2 cellular contexts compared by ENCODE assay signal in the genomic region with DNA sequence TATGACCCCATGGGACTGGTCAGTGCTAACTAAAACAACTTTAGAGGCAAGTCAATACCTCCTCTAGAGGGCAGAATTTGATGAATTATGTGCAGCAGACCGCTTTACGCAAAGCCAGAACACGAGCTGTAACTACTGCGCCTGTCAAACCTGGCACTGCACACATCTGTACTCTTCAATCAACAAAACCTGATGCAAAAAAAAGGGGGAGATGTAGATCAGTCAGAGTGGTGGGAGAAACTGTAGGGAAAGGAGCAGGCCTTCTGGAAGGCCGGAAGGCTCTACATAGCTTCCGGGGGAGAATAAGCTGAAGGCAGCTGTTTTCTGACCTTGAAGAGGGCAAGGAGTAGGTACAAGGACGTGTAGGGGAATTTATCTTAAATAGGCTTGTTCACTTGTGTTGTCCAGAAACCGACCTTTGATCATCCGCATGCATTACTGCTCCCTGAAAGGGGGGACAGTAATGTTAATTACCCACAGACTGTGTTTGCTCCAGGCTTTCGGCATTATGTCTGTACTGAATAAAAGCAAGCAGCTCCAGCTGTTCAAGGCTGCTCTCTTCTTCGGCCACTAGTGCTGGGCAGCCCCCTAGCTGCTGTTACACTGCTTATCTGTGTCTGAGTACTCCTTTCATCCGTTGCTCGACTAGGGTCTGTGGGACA.
TF ChIP-seq lines count a peak whose summit lies in the region.

No MANE protein-coding gene starts in this region.

TF ChIP-seq in GM12891, 5 proteins besides CTCF, POLR2A, EP300 and RAD21:
- TF ChIP-seq POU2F2 (IDR thresholded peaks at IDR 0.05; ENCODE audit: low read depth, low read length) (no peak), SPI1 (IDR thresholded peaks at IDR 0.05; ENCODE audit: low read depth, low read length) (no peak), POLR2AphosphoS5 (IDR thresholded peaks at IDR 0.05; ENCODE audit: low read depth, low read length) (no peak), TAF1 (IDR thresholded peaks at IDR 0.05; ENCODE audit: low read depth, low read length) (no peak), PAX5 (IDR thresholded peaks at IDR 0.05; ENCODE audit: insufficient read depth, low read length, severe bottlenecking) (no peak)

TF ChIP-seq in H1, 55 proteins besides CTCF, POLR2A, EP300 and RAD21:
- TF ChIP-seq SUZ12 (IDR thresholded peaks at IDR 0.05; ENCODE audit: low read length), result no peak
- TF ChIP-seq TCF12 (IDR thresholded peaks at IDR 0.05; ENCODE audit: low read depth, low read length), result no peak
- no peak for TF ChIP-seq CHD2 (IDR thresholded peaks at IDR 0.05; ENCODE audit: low read length)
- no peak for TF ChIP-seq PHF8 (conservative IDR thresholded peaks at IDR 0.05; ENCODE audit: low read depth, low read length)
- TF ChIP-seq YY1 (IDR thresholded peaks at IDR 0.05; ENCODE audit: low read depth, low read length), result no peak
- no peak for TF ChIP-seq TAF7 (optimal IDR thresholded peaks at IDR 0.05; ENCODE audit: borderline replicate concordance, low read depth, low read length)
- no peak for TF ChIP-seq POLR2AphosphoS5 (IDR thresholded peaks at IDR 0.05; ENCODE audit: low read depth, low read length)
- no peak for TF ChIP-seq RNF2 (IDR thresholded peaks at IDR 0.05; ENCODE audit: borderline replicate concordance, low read depth, low read length, missing control alignments, poor library complexity, severe bottlenecking)
